ENCODE assay signal across 15 cellular contexts in genomic region chr20:62317167-62317655, GRCh38.
"Had no signal": no experiment of that assay in that cellular context is flagged by ENCODE, and none has a peak within 500 bp of the region (broad histone marks: within the 10 kb centered on the region; RNA-seq: fewer than 3 reads in every experiment).

No MANE protein-coding gene starts in this region.

- H3K4me1 Mint-ChIP-seq: activated T-helper 17 cell treated with anti-CD3 and anti-CD28 coated beads, Interleukin-2, amount 50 U/mL, for 72 hours; nephron had no signal

- ATAC-seq: activated T-helper 17 cell treated with anti-CD3 and anti-CD28 coated beads, Interleukin-2, amount 50 U/mL, for 72 hours; left ventricle myocardium superior; stimulated activated naive CD8-positive, alpha-beta T cell treated with anti-CD3 and anti-CD28 coated beads, Interleukin-15, amount 100 ng/mL, for 72 hours had no signal

- H3K27me3 Mint-ChIP-seq: activated T-helper 17 cell treated with anti-CD3 and anti-CD28 coated beads, Interleukin-2, amount 50 U/mL, for 72 hours; stimulated activated naive CD8-positive, alpha-beta T cell treated with anti-CD3 and anti-CD28 coated beads, Interleukin-15, amount 100 ng/mL, for 72 hours had no signal

- H3K9me3 ChIP-seq: spleen, testis, upper lobe of left lung had no signal

- H3K27ac ChIP-seq: spleen, upper lobe of left lung, VCaP had no signal

- H3K4me3 Mint-ChIP-seq: activated T-helper 17 cell treated with anti-CD3 and anti-CD28 coated beads, Interleukin-2, amount 50 U/mL, for 72 hours; nephron; stimulated activated naive CD8-positive, alpha-beta T cell treated with anti-CD3 and anti-CD28 coated beads, Interleukin-15, amount 100 ng/mL, for 72 hours had no signal

- H3K4me1 ChIP-seq: upper lobe of left lung had no signal

- H3K4me3 ChIP-seq: spleen, testis, upper lobe of left lung had no signal

- DNase-seq: activated CD4-positive, alpha-beta T cell treated with anti-CD3 and anti-CD28 coated beads for 1 hour; activated CD4-positive, alpha-beta T cell treated with anti-CD3 and anti-CD28 coated beads, Interleukin-2, amount 50 U/mL, for 4 hours; activated naive CD4-positive, alpha-beta T cell treated with Interleukin-2 at 50 U/mL for 16 hours; activated T-cell treated with anti-CD3 and anti-CD28 coated beads for 4 hours; aorta; kidney glomerular epithelial cell; left ventricle myocardium superior; occipital lobe; spleen; stimulated activated naive CD8-positive, alpha-beta T cell treated with anti-CD3 and anti-CD28 coated beads, Interleukin-15, amount 100 ng/mL, for 72 hours had no signal

- H3K9me3 Mint-ChIP-seq: activated T-helper 17 cell treated with anti-CD3 and anti-CD28 coated beads, Interleukin-2, amount 50 U/mL, for 72 hours; nephron; stimulated activated naive CD8-positive, alpha-beta T cell treated with anti-CD3 and anti-CD28 coated beads, Interleukin-15, amount 100 ng/mL, for 72 hours had no signal

- H3K27me3 ChIP-seq: spleen, testis, upper lobe of left lung had no signal

- H3K27ac Mint-ChIP-seq: activated T-helper 17 cell treated with anti-CD3 and anti-CD28 coated beads, Interleukin-2, amount 50 U/mL, for 72 hours; nephron; stimulated activated naive CD8-positive, alpha-beta T cell treated with anti-CD3 and anti-CD28 coated beads, Interleukin-15, amount 100 ng/mL, for 72 hours had no signal
